ENCODE assay signal across 9 cellular contexts in genomic region chrX:153944800-153945150, GRCh38. TPM values are rescaled to one million over a fixed set of nuclear protein-coding genes. Genes with fewer than 3 reads are reported as not detected.
A peak's percentile ranks its signal among the peaks of the same experiment; 100 is the strongest.
DNase-seq lines count a peak whose midpoint lies in the region; ATAC-seq and TF ChIP-seq lines count a peak whose summit lies in the region.
"Had no signal": no experiment of that assay in that cellular context is flagged by ENCODE, and none has a peak within 500 bp of the region (broad histone marks: within the 10 kb centered on the region; RNA-seq: fewer than 3 reads in every experiment).

No MANE protein-coding gene starts in this region.

- H3K9me3 ChIP-seq in muscle layer of colon (ENCODE audit: low read length) = no peaks in the 10 kb centered on the region

- H3K4me3 Mint-ChIP-seq in chondrocyte (ENCODE audit: unreplicated experiment) = peak overlapping the region; percentile 67

- peaks cover 8% of the 10 kb centered on the region for H3K36me3 Mint-ChIP-seq in chondrocyte (ENCODE audit: low read depth)

- DNase-seq in chondrocyte (ENCODE audit: low spot score) (no peak), KBM-7 (no peak)
- DNase-seq in stimulated activated CD4-positive, alpha-beta T cell treated with anti-CD3 and anti-CD28 coated beads, Interleukin-15, amount 100 ng/mL, for 24 hours = no peak
- no peak for DNase-seq in stimulated activated CD4-positive, alpha-beta T cell treated with anti-CD3 and anti-CD28 coated beads, Interleukin-1b, Interleukin-23, amount 100 ng/mL, for 48 hours
- DNase-seq: NCI-H2171 treated with DMSO at 0.1 percent for 48 hours had no signal

- H3K27ac Mint-ChIP-seq in chondrocyte (ENCODE audit: unreplicated experiment) = no peak overlapping the region

- H3K4me1 ChIP-seq in muscle layer of colon (ENCODE audit: insufficient read depth, low read length) = peaks cover 22% of the 10 kb centered on the region

- TF ChIP-seq CTCF in 22Rv1 (IDR thresholded peaks at IDR 0.05) (no peak), chondrocyte (IDR thresholded peaks at IDR 0.05) (no peak)

- in situ Hi-C loops in KBM-7 (cut with MboI; ENCODE audit: low pct_unique_long_range_greater_than_20kb, low sequenced_read_pairs) = no loop called here

- 0 out of 2 replicates have a peak overlapping the region, but pooled peaks have one; percentile 31 for H3K27ac ChIP-seq in 22Rv1
- H3K27ac ChIP-seq in muscle layer of colon (ENCODE audit: low read depth, low read length) = peak overlapping the region; percentile 78

- ATAC-seq in HG02759 (IDR thresholded peaks at IDR 0.05; ENCODE audit: unreplicated experiment) (peak; percentile 33), GM19395 (IDR thresholded peaks at IDR 0.05; ENCODE audit: unreplicated experiment) (no peak)

- peak overlapping the region in 1 of 2 donors; percentile 31 for H3K4me3 ChIP-seq in muscle layer of colon (ENCODE audit: low read depth in 1 of 2, low read length in 2 of 2)

- H3K9me3 Mint-ChIP-seq in chondrocyte (ENCODE audit: low read depth) = no peaks in the 10 kb centered on the region

- H3K4me1 Mint-ChIP-seq in chondrocyte (ENCODE audit: low read depth) = peaks cover 3% of the 10 kb centered on the region

- no peak overlapping the region for H3K9ac ChIP-seq in muscle layer of colon (ENCODE audit: low read length)

- H3K27me3 ChIP-seq in muscle layer of colon (ENCODE audit: control insufficient read depth in 1 of 2, insufficient read depth in 2 of 2, low read length in 2 of 2) = peaks cover 0 to 21% of the 10 kb centered on the region in 2 donors

- no peaks in the 10 kb centered on the region for H3K27me3 Mint-ChIP-seq in chondrocyte (ENCODE audit: low read depth)

- H3K36me3 ChIP-seq in muscle layer of colon (ENCODE audit: insufficient read depth, low read length) = peaks cover 6% of the 10 kb centered on the region

RNA-seq across cellular contexts. Expression of gene RENBP, which starts 0.3 kb away (rescaled TPM):
- 6.5 to 13.4 TPM (median 13.1 TPM) in 3 replicates for total RNA-seq in chondrocyte

RNA-seq across cellular contexts. Expression of gene NAA10, which starts 9.9 kb away (rescaled TPM):
- 89.5 to 99.8 TPM (median 91.4 TPM) in 3 replicates for total RNA-seq in chondrocyte

RNA-seq across cellular contexts. Expression of gene ARHGAP4, which starts 18.7 kb away (rescaled TPM):
- 2.8 to 3.7 TPM (median 3.1 TPM) in 3 replicates for total RNA-seq in chondrocyte

RNA-seq across cellular contexts. Expression of gene HCFC1, which starts 26.8 kb away (rescaled TPM):
- total RNA-seq in chondrocyte = 60.1 to 89.9 TPM (median 67.2 TPM) in 3 replicates

RNA-seq across cellular contexts. Expression of gene TMEM187, which starts 27.8 kb away (rescaled TPM):
- 12.3 to 20.3 TPM (median 18.3 TPM) in 3 replicates for total RNA-seq in chondrocyte
